In genomic region chr10:17062493-17063487, GRCh38 we compare ENCODE assay signal across 9 cellular contexts.
DNase-seq lines count a peak whose midpoint lies in the region; ATAC-seq, FAIRE-seq and TF ChIP-seq lines count a peak whose summit lies in the region.
"Had no signal": no experiment of that assay in that cellular context is flagged by ENCODE, and none has a peak within 500 bp of the region (broad histone marks: within the 10 kb centered on the region; RNA-seq: fewer than 3 reads in every experiment).

No MANE protein-coding gene starts in this region.

- no peaks in the 10 kb centered on the region for H3K79me2 ChIP-seq in K562 (ENCODE audit: control insufficient read depth, insufficient read depth, low read length)

- CTCF ChIA-PET in HEK293 (lab: Yijun Ruan, JAX) (interaction anchor here (0.7 to 1.2 kb wide), 4 partner anchors 54 to 175 kb away, joined by 3 to 5 read pairs (median 3); no protein-coding TSS in a partner anchor), K562 (lab: Yijun Ruan, JAX; ENCODE audit: low intra/inter-chr PET ratio) (no interaction called here)
- CTCF ChIA-PET in activated naive CD4-positive, alpha-beta T cell treated with anti-CD3 and anti-CD28 coated beads, Interleukin-2, amount 10 ng/mL, durations not matched to agents 7 days and 5 days (lab: Charles Lee) = interaction anchor here (0.6 to 0.8 kb wide), 2 partner anchors 10 to 37 kb away, joined by 3 read pairs; no protein-coding TSS in a partner anchor

- H3K27ac ChIP-seq in HEK293 (ENCODE audit: extremely low read depth, low read depth, low read length) (peak overlapping the region; percentile 51), K562 (ENCODE audit: extremely low read depth, low read depth, low read length) (no peak overlapping the region), suprapubic skin (peak overlapping the region; percentile 81)

- in situ Hi-C loops in K562 (cut with MboI) = no loop called here

- H3K4me3 Mint-ChIP-seq in activated naive CD4-positive, alpha-beta T cell treated with anti-CD3 and anti-CD28 coated beads, Interleukin-2, amount 10 ng/mL, durations not matched to agents 7 days and 5 days = no peak overlapping the region
- H3K4me3 Mint-ChIP-seq in T-helper 2 cell treated with Interferon-gamma antibody and Interleukin-4, amounts not matched to agents 5 μg/mL and 100 μg/mL, for 36 hours = no peak overlapping the region

- H3K4me1 Mint-ChIP-seq in activated naive CD4-positive, alpha-beta T cell treated with anti-CD3 and anti-CD28 coated beads, Interleukin-2, amount 10 ng/mL, durations not matched to agents 7 days and 5 days = peaks cover 38% of the 10 kb centered on the region
- H3K4me1 Mint-ChIP-seq in T-helper 2 cell treated with Interferon-gamma antibody and Interleukin-4, amounts not matched to agents 5 μg/mL and 100 μg/mL, for 36 hours (ENCODE audit: low read depth) = peaks cover 20% of the 10 kb centered on the region

- H3K4me3 ChIP-seq in HEK293 (ENCODE audit: low read depth, low read length) (peak overlapping the region; percentile 3), K562 (no peak overlapping the region), suprapubic skin (no peak overlapping the region)

- no peak overlapping the region for H3K9ac ChIP-seq in K562 (ENCODE audit: insufficient read depth in 1 of 2, low read depth in 2 of 2, low read length in 2 of 2)

- H3K9me3 Mint-ChIP-seq in activated naive CD4-positive, alpha-beta T cell treated with anti-CD3 and anti-CD28 coated beads, Interleukin-2, amount 10 ng/mL, durations not matched to agents 7 days and 5 days = no peaks in the 10 kb centered on the region
- no peaks in the 10 kb centered on the region for H3K9me3 Mint-ChIP-seq in T-helper 2 cell treated with Interferon-gamma antibody and Interleukin-4, amounts not matched to agents 5 μg/mL and 100 μg/mL, for 36 hours

- H3K36me3 ChIP-seq in HEK293 (ENCODE audit: control insufficient read depth in 2 of 2, insufficient read depth in 1 of 2, low read length in 2 of 2) (no peaks in the 10 kb centered on the region), K562 (ENCODE audit: control insufficient read depth, insufficient read depth, low read length) (no peaks in the 10 kb centered on the region), suprapubic skin (no peaks in the 10 kb centered on the region)

- H4K20me1 ChIP-seq in K562 (replicated peaks; ENCODE audit: control insufficient read depth, insufficient read depth, low read length) = no peaks in the 10 kb centered on the region

- TF ChIP-seq POLR2A in K562 (conservative IDR thresholded peaks at IDR 0.05) = no peak
- TF ChIP-seq POLR2A in suprapubic skin (IDR thresholded peaks at IDR 0.05) = no peak

- H3K27ac Mint-ChIP-seq in activated naive CD4-positive, alpha-beta T cell treated with anti-CD3 and anti-CD28 coated beads, Interleukin-2, amount 10 ng/mL, durations not matched to agents 7 days and 5 days = no peak overlapping the region
- H3K27ac Mint-ChIP-seq in T-helper 2 cell treated with Interferon-gamma antibody and Interleukin-4, amounts not matched to agents 5 μg/mL and 100 μg/mL, for 36 hours = no peak overlapping the region

- H3K4me1 ChIP-seq in HEK293 (ENCODE audit: control insufficient read depth, insufficient read depth, low read length) = peaks cover 36% of the 10 kb centered on the region
- H3K4me1 ChIP-seq in K562 (replicated peaks in 1 of 2; ENCODE audit: control insufficient read depth in 2 of 2, insufficient read depth in 2 of 2, low read length in 2 of 2) = no peaks in the 10 kb centered on the region; a peak in 2 of 5 replicates
- H3K4me1 ChIP-seq in suprapubic skin = peaks cover 23% of the 10 kb centered on the region

- peak; percentile 67 for FAIRE-seq in K562 (lab: Jason Lieb, UNC)

- TF ChIP-seq CTCF in HEK293 (tag by site-specific recombination; IDR thresholded peaks at IDR 0.05) = no peak; the same call in 1 of the 2 replicates
- TF ChIP-seq CTCF in K562 (IDR thresholded peaks at IDR 0.05 in 2 of 3, conservative IDR thresholded peaks at IDR 0.05 in 1 of 3; ENCODE audit: insufficient read depth in 2 of 3, low read depth in 1 of 3, low read length in 3 of 3) = peak in 1 of 3 experiments; percentile 14; a peak in 1 of 6 replicates
- TF ChIP-seq CTCF in suprapubic skin (IDR thresholded peaks at IDR 0.05) = no peak

- intact Hi-C loops in K562 (cut with micrococcal nuclease) = no loop called here

- H3K27me3 Mint-ChIP-seq in activated naive CD4-positive, alpha-beta T cell treated with anti-CD3 and anti-CD28 coated beads, Interleukin-2, amount 10 ng/mL, durations not matched to agents 7 days and 5 days = no peaks in the 10 kb centered on the region
- peaks cover 18% of the 10 kb centered on the region for H3K27me3 Mint-ChIP-seq in T-helper 2 cell treated with Interferon-gamma antibody and Interleukin-4, amounts not matched to agents 5 μg/mL and 100 μg/mL, for 36 hours (ENCODE audit: low read depth)

- no peak overlapping the region for H3K4me2 ChIP-seq in K562 (ENCODE audit: insufficient read depth, low read length)

- 40% methylated on average over 9 of the region's 9 CpGs for WGBS in K562 (ENCODE audit: insufficient coverage, low coverage, missing lambda C conversion rate)
- WGBS in suprapubic skin = 34% methylated on average over 9 of the region's 9 CpGs

- POLR2A ChIA-PET in HEK293 (lab: Yijun Ruan, JAX) = interaction anchor here (1.1 to 4.0 kb wide), 5 partner anchors 52 to 176 kb away, joined by 3 to 31 read pairs (median 3); partner anchors contain the start of gene TRDMT1
- POLR2A ChIA-PET in K562 (lab: Yijun Ruan, JAX) = no interaction called here

- peak in 1 of 4 experiments; percentile 15 for DNase-seq in K562 (ENCODE audit: extremely low read depth in 1 of 4, low spot score in 3 of 4)
- peak; percentile 97 for DNase-seq in islet precursor cell
- DNase-seq in suprapubic skin (ENCODE audit: low spot score in 2 of 2) = peak; percentile 78 to 82
- no peak for DNase-seq in activated effector memory CD4-positive, alpha-beta T cell treated with anti-CD3 and anti-CD28 coated beads, Interleukin-2, amount 50 U/mL, for 16 hours
- DNase-seq in activated naive CD4-positive, alpha-beta T cell treated with anti-CD3 and anti-CD28 coated beads, Interleukin-2, amount 10 ng/mL, durations not matched to agents 7 days and 5 days = no peak
- no peak for DNase-seq in T-helper 2 cell treated with Interferon-gamma antibody and Interleukin-4, amounts not matched to agents 5 μg/mL and 100 μg/mL, for 36 hours (ENCODE audit: low spot score)
- DNase-seq: stimulated activated naive CD4-positive, alpha-beta T cell had no signal

- H3K27me3 ChIP-seq in K562 (ENCODE audit: control insufficient read depth in 2 of 2, insufficient read depth in 2 of 2, low read length in 2 of 2) = no peaks in the 10 kb centered on the region
- no peaks in the 10 kb centered on the region for H3K27me3 ChIP-seq in suprapubic skin

- peak in 1 of 2 experiments; percentile 35; a peak in 1 of 4 replicates for TF ChIP-seq RAD21 in K562 (CRISPR knock-in tag; conservative IDR thresholded peaks at IDR 0.05 in 1 of 2, IDR thresholded peaks at IDR 0.05 in 1 of 2)

- peaks cover 12% of the 10 kb centered on the region for H3K36me3 Mint-ChIP-seq in activated naive CD4-positive, alpha-beta T cell treated with anti-CD3 and anti-CD28 coated beads, Interleukin-2, amount 10 ng/mL, durations not matched to agents 7 days and 5 days
- no peaks in the 10 kb centered on the region for H3K36me3 Mint-ChIP-seq in T-helper 2 cell treated with Interferon-gamma antibody and Interleukin-4, amounts not matched to agents 5 μg/mL and 100 μg/mL, for 36 hours (ENCODE audit: low read depth)

- TF ChIP-seq EP300 in K562 (IDR thresholded peaks at IDR 0.05; ENCODE audit: low read length) (no peak), suprapubic skin (IDR thresholded peaks at IDR 0.05) (no peak)

- H3K9me1 ChIP-seq in K562 (ENCODE audit: control insufficient read depth, insufficient read depth, low read length) = no peaks in the 10 kb centered on the region

- H2AFZ ChIP-seq in K562 (ENCODE audit: low read depth, low read length) = no peak overlapping the region

- ATAC-seq in K562 (peak; percentile 49; the same call in 2 of the 3 replicates), GM21367 (IDR thresholded peaks at IDR 0.05; ENCODE audit: unreplicated experiment) (no peak)

- no peaks in the 10 kb centered on the region for H3K9me3 ChIP-seq in HEK293 (ENCODE audit: control insufficient read depth, insufficient read depth, low read depth, low read length)
- H3K9me3 ChIP-seq in K562 (replicated peaks; ENCODE audit: control insufficient read depth, insufficient read depth, low read depth, low read length) = no peaks in the 10 kb centered on the region
- H3K9me3 ChIP-seq in suprapubic skin = no peaks in the 10 kb centered on the region

- no TSS peak for BruUV-seq in K562 (replicated peaks; lab: Mats Ljungman, UMichigan)

TF ChIP-seq in HEK293, 187 proteins besides CTCF, POLR2A, EP300 and RAD21 (continues in another document):
- 0 out of 2 replicates have a peak, but pooled peaks have one; percentile 33 for TF ChIP-seq INSM2 (tag by site-specific recombination; IDR thresholded peaks at IDR 0.05)

TF ChIP-seq in K562, 482 proteins besides CTCF, POLR2A, EP300 and RAD21 (continues in another document):
- no peak for TF ChIP-seq ZSCAN32 (CRISPR knock-in tag; IDR thresholded peaks at IDR 0.05)
- TF ChIP-seq ZBTB7A (IDR thresholded peaks at IDR 0.05; ENCODE audit: borderline replicate concordance, control insufficient read depth, low read depth, low read length) = no peak
- no peak for TF ChIP-seq RBFOX2 (IDR thresholded peaks at IDR 0.05; ENCODE audit: low read depth, low read length)
- 0 out of 2 replicates have a peak, but pooled peaks have one; percentile 13 for TF ChIP-seq L3MBTL2 (IDR thresholded peaks at IDR 0.05)
- TF ChIP-seq JUND (IDR thresholded peaks at IDR 0.05; ENCODE audit: borderline replicate concordance, low read depth, low read length) = peak; percentile 85
- peak; percentile 74; the same call in 2 of the 3 replicates for TF ChIP-seq JUND (tag; IDR thresholded peaks at IDR 0.05; ENCODE audit: borderline replicate concordance, low read depth, low read length)
- TF ChIP-seq ZC3H4 (CRISPR knock-in tag; IDR thresholded peaks at IDR 0.05; ENCODE audit: borderline replicate concordance) = no peak
- TF ChIP-seq ZNF324 (CRISPR knock-in tag; IDR thresholded peaks at IDR 0.05) = no peak

Comparison
In these comparisons a context has a peak if more than half of its experiments do, and no peak if none do; other contexts are left out.
1. DNase-seq: peak in islet precursor cell (single experiment) and suprapubic skin (2 of 2); none in activated effector memory CD4-positive, alpha-beta T cell treated with anti-CD3 and anti-CD28 coated beads, Interleukin-2, amount 50 U/mL, for 16 hours (single experiment), activated naive CD4-positive, alpha-beta T cell treated with anti-CD3 and anti-CD28 coated beads, Interleukin-2, amount 10 ng/mL, durations not matched to agents 7 days and 5 days (single experiment) and T-helper 2 cell treated with Interferon-gamma antibody and Interleukin-4, amounts not matched to agents 5 μg/mL and 100 μg/mL, for 36 hours (single experiment).
2. Of the 44 proteins assayed by ChIP-seq in both K562 and HEK293: peak only in K562: none; only in HEK293: ATF2, PATZ1, TSHZ1, ZBTB17, ZBTB8A, ZEB2 and 2 more; in both: none; in neither: 35; mixed calls (peak in some experiments, not most) for 1.